ENCODE assay signal across 22 cellular contexts in the genomic region with DNA sequence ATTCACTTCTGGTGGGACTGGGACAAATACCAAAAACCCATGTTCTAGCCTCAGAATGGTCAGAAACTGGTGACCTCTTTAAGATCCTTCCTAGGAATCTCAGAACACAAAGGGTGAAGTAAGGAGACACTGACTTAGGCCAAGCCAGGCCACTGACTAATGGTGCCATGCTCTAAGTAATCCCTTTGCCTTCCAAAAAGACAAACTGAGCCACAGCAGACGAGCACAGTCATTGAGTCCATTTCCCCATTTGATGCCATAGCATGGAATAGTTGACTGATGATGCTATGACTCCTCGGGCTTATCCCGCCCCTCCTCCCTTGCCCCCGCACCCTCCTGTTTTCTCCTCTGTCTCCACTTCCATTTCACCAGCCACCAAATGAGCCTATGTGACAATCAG.
DNase-seq lines count a peak whose midpoint lies in the region; ATAC-seq, FAIRE-seq and TF ChIP-seq lines count a peak whose summit lies in the region.
"Had no signal": no experiment of that assay in that cellular context is flagged by ENCODE, and none has a peak within 500 bp of the region (broad histone marks: within the 10 kb centered on the region; RNA-seq: fewer than 3 reads in every experiment).

No MANE protein-coding gene starts in this region.

- 69% methylated on average over 4 of the region's 4 CpGs for WGBS in K562 (ENCODE audit: insufficient coverage, low coverage, missing lambda C conversion rate)
- 65 to 80% methylated on average over 4 of the region's 4 CpGs for WGBS in heart right ventricle, 2 donors
- 72 to 75% (median 75%) methylated on average over 4 of the region's 4 CpGs for WGBS in ovary, 3 donors
- WGBS in tibial nerve, 2 donors: 59 to 63% methylated on average over 4 of the region's 4 CpGs

- BruUV-seq in K562 (replicated peaks; lab: Mats Ljungman, UMichigan): no TSS peak

- H3K9me1 ChIP-seq in K562 (ENCODE audit: control insufficient read depth, insufficient read depth, low read length): no peaks in the 10 kb centered on the region

- TF ChIP-seq CTCF in K562 (IDR thresholded peaks at IDR 0.05 in 2 of 3, conservative IDR thresholded peaks at IDR 0.05 in 1 of 3; ENCODE audit: insufficient read depth in 2 of 3, low read depth in 1 of 3, low read length in 3 of 3): no peak
- no peak for TF ChIP-seq CTCF in heart right ventricle (IDR thresholded peaks at IDR 0.05)
- TF ChIP-seq CTCF in ovary (IDR thresholded peaks at IDR 0.05): no peak
- no peak for TF ChIP-seq CTCF in tibial nerve (IDR thresholded peaks at IDR 0.05)
- TF ChIP-seq CTCF in GM10248 (IDR thresholded peaks at IDR 0.05; ENCODE audit: control extremely low read depth, extremely low read depth, low read depth, missing control alignments): no peak
- no peak for TF ChIP-seq CTCF in foreskin keratinocyte (conservative IDR thresholded peaks at IDR 0.05)

- H3K9ac ChIP-seq in K562 (ENCODE audit: insufficient read depth in 1 of 2, low read depth in 2 of 2, low read length in 2 of 2): no peak overlapping the region

- no peaks in the 10 kb centered on the region for H3K79me2 ChIP-seq in K562 (ENCODE audit: control insufficient read depth, insufficient read depth, low read length)

- TF ChIP-seq EP300 in K562 (IDR thresholded peaks at IDR 0.05; ENCODE audit: low read length): no peak
- TF ChIP-seq EP300 in ovary (IDR thresholded peaks at IDR 0.05): no peak
- TF ChIP-seq EP300 in tibial nerve (IDR thresholded peaks at IDR 0.05): no peak

- H3K4me3 ChIP-seq in K562: no peak overlapping the region
- H3K4me3 ChIP-seq in heart right ventricle: no peak overlapping the region
- no peak overlapping the region for H3K4me3 ChIP-seq in ovary
- no peak overlapping the region for H3K4me3 ChIP-seq in tibial nerve

- no peak overlapping the region for H3K4me2 ChIP-seq in K562 (ENCODE audit: insufficient read depth, low read length)

- DNase-seq in K562 (ENCODE audit: extremely low read depth in 1 of 4, low spot score in 3 of 4) (no peak), heart right ventricle (no peak), ovary (peak in 2 of 5 donors; percentile 44 to 47), tibial nerve (ENCODE audit: low spot score in 2 of 2) (no peak), GM10248 (ENCODE audit: extremely low spot score) (no peak), foreskin keratinocyte (no peak), NCI-H2227 treated with DMSO at 0.1 percent for 48 hours (lab: John Stamatoyannopoulos, UW) (no peak)
- DNase-seq in activated naive CD8-positive, alpha-beta T cell treated with anti-CD3 and anti-CD28 coated beads for 36 hours: no peak
- DNase-seq: activated CD4-positive, CD25-positive, alpha-beta regulatory T cell; activated CD8-positive, alpha-beta T cell treated with anti-CD3 and anti-CD28 coated beads for 36 hours; activated naive CD4-positive, alpha-beta T cell treated with Interleukin-2 at 50 U/mL for 16 hours; activated T-cell treated with anti-CD3 and anti-CD28 coated beads, Interleukin-2, amount 50 U/mL, for 4 hours; naive thymus-derived CD8-positive, alpha-beta T cell; NCI-H1092 treated with DMSO at 0.1 percent for 48 hours; NCI-H2029 treated with DMSO at 0.1 percent for 48 hours; NCI-H510A treated with DMSO at 0.1 percent for 48 hours; RPMI8226 had no signal

- H2AFZ ChIP-seq in K562 (ENCODE audit: low read depth, low read length): peak overlapping the region; percentile 3; the same call in 1 of the 2 replicates

- H4K20me1 ChIP-seq in K562 (replicated peaks; ENCODE audit: control insufficient read depth, insufficient read depth, low read length): no peaks in the 10 kb centered on the region

- CTCF ChIA-PET in K562 (lab: Yijun Ruan, JAX; ENCODE audit: low intra/inter-chr PET ratio): no interaction called here
- CTCF ChIA-PET in GM10248 (lab: Yijun Ruan, JAX): no interaction called here

- H3K9me3 ChIP-seq in K562 (replicated peaks; ENCODE audit: control insufficient read depth, insufficient read depth, low read depth, low read length): no peaks in the 10 kb centered on the region
- H3K9me3 ChIP-seq in heart right ventricle: no peaks in the 10 kb centered on the region
- H3K9me3 ChIP-seq in ovary: no peaks in the 10 kb centered on the region
- H3K9me3 ChIP-seq in tibial nerve: no peaks in the 10 kb centered on the region

- no peaks in the 10 kb centered on the region for H3K9me3 Mint-ChIP-seq in activated naive CD8-positive, alpha-beta T cell treated with anti-CD3 and anti-CD28 coated beads for 36 hours
- H3K9me3 Mint-ChIP-seq: activated CD8-positive, alpha-beta T cell treated with anti-CD3 and anti-CD28 coated beads for 36 hours; activated T-cell treated with anti-CD3 and anti-CD28 coated beads, Interleukin-2, amount 50 U/mL, for 4 hours; memory B cell; naive thymus-derived CD8-positive, alpha-beta T cell had no signal

- no peak for FAIRE-seq in K562 (lab: Jason Lieb, UNC)
- FAIRE-seq: astrocyte, kidney had no signal

- intact Hi-C loops in K562 (cut with micrococcal nuclease): no loop called here
- intact Hi-C loops in heart right ventricle (cut with DNase I): loop anchor here in 1 of 10 donors (10.0 kb wide), 1 partner anchor 188 kb away; a partner anchor contains a TSS
- intact Hi-C loops in ovary (cut with DNase I): loop anchor here (2.0 to 10.0 kb wide), 6 partner anchors 62 to 188 kb away; a partner anchor contains a TSS

- POLR2A ChIA-PET in K562 (lab: Yijun Ruan, JAX) (interaction anchor here (0.6 to 2.4 kb wide), 2 partner anchors 10 to 182 kb away, joined by 4 to 6 read pairs; no protein-coding TSS in a partner anchor), GM10248 (lab: Yijun Ruan, JAX) (no interaction called here)

- H3K4me1 Mint-ChIP-seq in activated naive CD8-positive, alpha-beta T cell treated with anti-CD3 and anti-CD28 coated beads for 36 hours: peaks cover 8% of the 10 kb centered on the region
- H3K4me1 Mint-ChIP-seq: memory B cell had no signal

- H3K27me3 ChIP-seq in K562 (ENCODE audit: control insufficient read depth in 2 of 2, insufficient read depth in 2 of 2, low read length in 2 of 2) (no peaks in the 10 kb centered on the region), heart right ventricle (no peaks in the 10 kb centered on the region), ovary (no peaks in the 10 kb centered on the region), tibial nerve (no peaks in the 10 kb centered on the region), foreskin keratinocyte (no peaks in the 10 kb centered on the region)

- ATAC-seq in K562 (no peak), heart right ventricle (peak in 4 of 8 donors; percentile 8 to 49 (median 21)), foreskin keratinocyte (no peak)
- ATAC-seq: activated CD8-positive, alpha-beta T cell treated with anti-CD3 and anti-CD28 coated beads for 36 hours; activated T-cell treated with anti-CD3 and anti-CD28 coated beads, Interleukin-2, amount 50 U/mL, for 4 hours; naive thymus-derived CD8-positive, alpha-beta T cell had no signal

- no peaks in the 10 kb centered on the region for H3K36me3 Mint-ChIP-seq in activated naive CD8-positive, alpha-beta T cell treated with anti-CD3 and anti-CD28 coated beads for 36 hours
- H3K36me3 Mint-ChIP-seq: memory B cell; naive thymus-derived CD8-positive, alpha-beta T cell had no signal

- H3K27ac Mint-ChIP-seq in activated naive CD8-positive, alpha-beta T cell treated with anti-CD3 and anti-CD28 coated beads for 36 hours: no peak overlapping the region
- H3K27ac Mint-ChIP-seq: activated CD8-positive, alpha-beta T cell treated with anti-CD3 and anti-CD28 coated beads for 36 hours; memory B cell; progenitor cell of endocrine pancreas had no signal

- no peak for TF ChIP-seq POLR2A in K562 (conservative IDR thresholded peaks at IDR 0.05)
- no peak for TF ChIP-seq POLR2A in ovary (IDR thresholded peaks at IDR 0.05)
- no peak for TF ChIP-seq POLR2A in tibial nerve (IDR thresholded peaks at IDR 0.05)

- no peak for TF ChIP-seq RAD21 in K562 (CRISPR knock-in tag; conservative IDR thresholded peaks at IDR 0.05 in 1 of 2, IDR thresholded peaks at IDR 0.05 in 1 of 2)

- no peak overlapping the region for H3K4me3 Mint-ChIP-seq in activated naive CD8-positive, alpha-beta T cell treated with anti-CD3 and anti-CD28 coated beads for 36 hours
- H3K4me3 Mint-ChIP-seq: activated CD8-positive, alpha-beta T cell treated with anti-CD3 and anti-CD28 coated beads for 36 hours; activated T-cell treated with anti-CD3 and anti-CD28 coated beads, Interleukin-2, amount 50 U/mL, for 4 hours; memory B cell; naive thymus-derived CD8-positive, alpha-beta T cell had no signal

- H3K27me3 Mint-ChIP-seq in activated naive CD8-positive, alpha-beta T cell treated with anti-CD3 and anti-CD28 coated beads for 36 hours: no peaks in the 10 kb centered on the region
- H3K27me3 Mint-ChIP-seq: activated CD8-positive, alpha-beta T cell treated with anti-CD3 and anti-CD28 coated beads for 36 hours; progenitor cell of endocrine pancreas had no signal

- in situ Hi-C loops in K562 (cut with MboI): no loop called here

- H3K27ac ChIP-seq in K562 (ENCODE audit: extremely low read depth, low read depth, low read length): no peak overlapping the region
- H3K27ac ChIP-seq in heart right ventricle: peak overlapping the region in 8 of 10 donors; percentile 16 to 72 (median 50)
- peak overlapping the region; percentile 46 to 86 for H3K27ac ChIP-seq in ovary
- H3K27ac ChIP-seq in tibial nerve: peak overlapping the region; percentile 78 to 94 (median 85)
- no peak overlapping the region for H3K27ac ChIP-seq in foreskin keratinocyte
- H3K27ac ChIP-seq: C4-2B had no signal

- H3K4me1 ChIP-seq in K562 (replicated peaks in 1 of 2; ENCODE audit: control insufficient read depth in 2 of 2, insufficient read depth in 2 of 2, low read length in 2 of 2) (peaks cover 4 to 5% of the 10 kb centered on the region in 2 experiments; a peak in 2 of 5 replicates), heart right ventricle (peaks cover 0 to 13% (median 6%) of the 10 kb centered on the region in 9 donors), ovary (ENCODE audit: insufficient read depth) (peaks cover 19% of the 10 kb centered on the region), tibial nerve (peaks cover 0 to 45% (median 11%) of the 10 kb centered on the region in 4 donors), foreskin keratinocyte (no peaks in the 10 kb centered on the region)

- H3K36me3 ChIP-seq in K562 (ENCODE audit: control insufficient read depth, insufficient read depth, low read length) (no peaks in the 10 kb centered on the region), heart right ventricle (no peaks in the 10 kb centered on the region), ovary (no peaks in the 10 kb centered on the region), tibial nerve (no peaks in the 10 kb centered on the region)

Comparison
In these comparisons a context has a peak if more than half of its experiments do, and no peak if none do; other contexts are left out.
1. H3K27ac ChIP-seq: peak in heart right ventricle (8 of 10), ovary (2 of 2) and tibial nerve (4 of 4); none in K562 (single experiment) and foreskin keratinocyte (single experiment).